Comparison of ENCODE assay signal across 11 cellular contexts in genomic region chr3:28989646-28990089, GRCh38.
DNase-seq lines count a peak whose midpoint lies in the region; ATAC-seq and TF ChIP-seq lines count a peak whose summit lies in the region.
"Had no signal": no experiment of that assay in that cellular context is flagged by ENCODE, and none has a peak within 500 bp of the region (broad histone marks: within the 10 kb centered on the region; RNA-seq: fewer than 3 reads in every experiment).

No MANE protein-coding gene starts in this region.

- POLR2A ChIA-PET in CD4-positive, alpha-beta T cell (lab: Charles Lee): no interaction called here

- no peak overlapping the region for H3K27ac ChIP-seq in CD4-positive, alpha-beta T cell (ENCODE audit: low read depth, low read length)
- H3K27ac ChIP-seq: left ventricle myocardium inferior had no signal

- DNase-seq in GM12864 (ENCODE audit: low read depth) (peak; percentile 37), GM20000 (ENCODE audit: low spot score) (peak; percentile 12), adipocyte (ENCODE audit: low read depth) (peak; percentile 8), GM03348 (ENCODE audit: low spot score) (no peak), posterior cingulate gyrus (no peak)
- no peak for DNase-seq in CD4-positive, alpha-beta T cell
- no peak for DNase-seq in effector CD4-positive, alpha-beta T cell
- DNase-seq: DMS79, left ventricle myocardium inferior, T1000 had no signal

- H3K4me1 ChIP-seq in adipocyte (ENCODE audit: control insufficient read depth, insufficient read depth, low read length): no peaks in the 10 kb centered on the region
- H3K4me1 ChIP-seq: left ventricle myocardium inferior had no signal

- H3K36me3 ChIP-seq in adipocyte (ENCODE audit: control insufficient read depth, insufficient read depth, low read length, severe bottlenecking): no peaks in the 10 kb centered on the region
- H3K36me3 ChIP-seq: left ventricle myocardium inferior had no signal

- no peaks in the 10 kb centered on the region for H3K4me1 Mint-ChIP-seq in CD4-positive, alpha-beta T cell (ENCODE audit: low read depth)

- H3K9me3 ChIP-seq in adipocyte (ENCODE audit: control insufficient read depth, low read length): peaks cover 5% of the 10 kb centered on the region
- H3K9me3 ChIP-seq in CD4-positive, alpha-beta T cell (ENCODE audit: control insufficient read depth, low read length): no peaks in the 10 kb centered on the region

- H3K4me3 Mint-ChIP-seq in CD4-positive, alpha-beta T cell: no peak overlapping the region

- H3K27ac Mint-ChIP-seq in CD4-positive, alpha-beta T cell: no peak overlapping the region

- H3K27me3 Mint-ChIP-seq in CD4-positive, alpha-beta T cell: no peaks in the 10 kb centered on the region

- CTCF ChIA-PET in CD4-positive, alpha-beta T cell (lab: Charles Lee): no interaction called here

- H3K4me3 ChIP-seq in GM12864 (ENCODE audit: low read depth, low read length) (no peak overlapping the region), adipocyte (ENCODE audit: low read length) (no peak overlapping the region)
- H3K4me3 ChIP-seq: left ventricle myocardium inferior had no signal

- intact Hi-C loops in CD4-positive, alpha-beta T cell (cut with DNase I, micrococcal nuclease): no loop called here
- intact Hi-C loops in posterior cingulate gyrus (cut with DNase I): no loop called here

- peak; percentile 86 for ATAC-seq in HG03108 (IDR thresholded peaks at IDR 0.05; ENCODE audit: unreplicated experiment)
- ATAC-seq in CD4-positive, alpha-beta T cell (ENCODE audit: poor library complexity): no peak

- TF ChIP-seq CTCF in GM12864 (IDR thresholded peaks at IDR 0.05; ENCODE audit: low read depth, low read length, missing control alignments): no peak
- no peak for TF ChIP-seq CTCF in GM20000 (IDR thresholded peaks at IDR 0.05; ENCODE audit: extremely low read depth, missing control alignments)
- TF ChIP-seq CTCF in CD4-positive, alpha-beta T cell (IDR thresholded peaks at IDR 0.05): no peak

- no peaks in the 10 kb centered on the region for H3K9me3 Mint-ChIP-seq in CD4-positive, alpha-beta T cell

- no peaks in the 10 kb centered on the region for H3K36me3 Mint-ChIP-seq in CD4-positive, alpha-beta T cell (ENCODE audit: low read depth)

- H3K9ac ChIP-seq in adipocyte (ENCODE audit: low read length): no peak overlapping the region

- H3K27me3 ChIP-seq in adipocyte (replicated peaks; ENCODE audit: control insufficient read depth, insufficient read depth, low read length): no peaks in the 10 kb centered on the region
- H3K27me3 ChIP-seq in CD4-positive, alpha-beta T cell (ENCODE audit: control insufficient read depth, insufficient read depth, low read length): no peaks in the 10 kb centered on the region

Comparison
In these comparisons a context has a peak if more than half of its experiments do, and no peak if none do; other contexts are left out.
1. DNase-seq: peak in GM12864 (single experiment), GM20000 (single experiment) and adipocyte (single experiment); none in GM03348 (single experiment), CD4-positive, alpha-beta T cell (0 of 10), effector CD4-positive, alpha-beta T cell (single experiment) and posterior cingulate gyrus (0 of 10).